Comparison of ENCODE assay signal across 14 cellular contexts in genomic region chr9:34589371-34589655, GRCh38. TPM values are rescaled to one million over a fixed set of nuclear protein-coding genes. Genes with fewer than 3 reads are reported as not detected.
DNase-seq lines count a peak whose midpoint lies in the region; ATAC-seq and TF ChIP-seq lines count a peak whose summit lies in the region.
"Had no signal": no experiment of that assay in that cellular context is flagged by ENCODE, and none has a peak within 500 bp of the region (broad histone marks: within the 10 kb centered on the region; RNA-seq: fewer than 3 reads in every experiment).

No MANE protein-coding gene starts in this region.

- H3K36me3 ChIP-seq in SK-N-SH (replicated peaks in 1 of 2; ENCODE audit: control insufficient read depth in 1 of 2, insufficient read depth in 2 of 2, low read length in 1 of 2) (no peaks in the 10 kb centered on the region), esophagus squamous epithelium (no peaks in the 10 kb centered on the region), neuron (ENCODE audit: insufficient read depth, low read length) (peaks cover 4% of the 10 kb centered on the region), transverse colon (no peaks in the 10 kb centered on the region)

- POLR2A ChIA-PET in SK-N-SH (lab: Yijun Ruan, JAX) = interaction anchor here (0.7 to 1.4 kb wide), 2 partner anchors 18 to 35 kb away, joined by 3 to 9 read pairs; no protein-coding TSS in a partner anchor

- TF ChIP-seq CTCF in SK-N-SH (IDR thresholded peaks at IDR 0.05) (no peak), esophagus squamous epithelium (IDR thresholded peaks at IDR 0.05) (no peak), transverse colon (IDR thresholded peaks at IDR 0.05) (no peak)

- 0 out of 2 replicates have a peak, but pooled peaks cover 4% of the 10 kb centered on the region for H4K20me1 ChIP-seq in SK-N-SH (ENCODE audit: insufficient read depth)

- intact Hi-C loops in esophagus squamous epithelium (cut with DNase I) = loop anchor here (10.0 kb wide), 2 partner anchors 85 to 185 kb away; no protein-coding TSS in a partner anchor
- intact Hi-C loops in transverse colon (cut with DNase I; ENCODE audit: low total_unique reads) = loop anchor here (10.0 kb wide), 1 partner anchor 85 kb away; no protein-coding TSS in a partner anchor

- H2AFZ ChIP-seq in SK-N-SH (ENCODE audit: low read depth) (no peak overlapping the region), neuron (ENCODE audit: low read depth, low read length) (no peak overlapping the region)

- 20% methylated on average over 1 of the region's 38 CpGs for WGBS in SK-N-SH (ENCODE audit: low lambda C conversion rate)
- WGBS in esophagus squamous epithelium, 2 donors = no CpG with 5 or more reads among the region's 38 CpGs
- 7% methylated on average over 22 of the region's 38 CpGs; no CpG with 5 or more reads in 1 of the 2 donors for WGBS in transverse colon (ENCODE audit: low coverage in 1 of 2), 2 donors

- no peak for TF ChIP-seq EP300 in SK-N-SH (IDR thresholded peaks at IDR 0.05; ENCODE audit: borderline replicate concordance in 1 of 2, low read depth in 1 of 2, low read length in 1 of 2)
- no peak for TF ChIP-seq EP300 in transverse colon (IDR thresholded peaks at IDR 0.05; ENCODE audit: low read depth)

- no peak for TF ChIP-seq POLR2A in esophagus squamous epithelium (IDR thresholded peaks at IDR 0.05)
- no peak for TF ChIP-seq POLR2A in transverse colon (IDR thresholded peaks at IDR 0.05)

- no peaks in the 10 kb centered on the region for H3K9me2 ChIP-seq in SK-N-SH

- ATAC-seq in SK-N-SH treated with all-trans-retinoic acid at 6 μM for 48 hours = no peak
- no peak for ATAC-seq in GM21717 (IDR thresholded peaks at IDR 0.05; ENCODE audit: unreplicated experiment)

- H3K4me2 ChIP-seq in SK-N-SH = peak overlapping the region; percentile 25; the same call in 1 of the 2 replicates

- CTCF ChIA-PET in SK-N-SH (lab: Yijun Ruan, JAX) = interaction anchor here (0.8 to 9.8 kb wide), 6 partner anchors 11 to 89 kb away, joined by 3 to 507 read pairs (median 12); no protein-coding TSS in a partner anchor

- H3K9ac ChIP-seq in SK-N-SH = no peak overlapping the region

- H3K9me3 ChIP-seq in SK-N-SH = no peaks in the 10 kb centered on the region
- H3K9me3 ChIP-seq in esophagus squamous epithelium = no peaks in the 10 kb centered on the region
- H3K9me3 ChIP-seq in neuron (ENCODE audit: low read length) = no peaks in the 10 kb centered on the region
- no peaks in the 10 kb centered on the region for H3K9me3 ChIP-seq in transverse colon

- peak overlapping the region in 1 of 2 experiments; percentile 87; a peak in 1 of 4 replicates for H3K27ac ChIP-seq in SK-N-SH (ENCODE audit: low read depth in 2 of 2, low read length in 1 of 2)
- peak overlapping the region in 1 of 4 donors; percentile 55 for H3K27ac ChIP-seq in esophagus squamous epithelium
- no peak overlapping the region for H3K27ac ChIP-seq in transverse colon

- H3K4me3 ChIP-seq in SK-N-SH (ENCODE audit: low read depth in 2 of 2, low read length in 1 of 2) = peak overlapping the region in 1 of 2 experiments; percentile 51; a peak in 2 of 4 replicates
- H3K4me3 ChIP-seq in esophagus squamous epithelium = peak overlapping the region; percentile 43 to 73 (median 56)
- H3K4me3 ChIP-seq in neuron (ENCODE audit: low read length) = peak overlapping the region; percentile 61
- peak overlapping the region in 3 of 4 donors; percentile 38 to 59 (median 41) for H3K4me3 ChIP-seq in transverse colon

- H3K27me3 ChIP-seq in SK-N-SH (ENCODE audit: insufficient read depth) (peaks cover 53% of the 10 kb centered on the region), esophagus squamous epithelium (peaks cover 0 to 100% (median 5%) of the 10 kb centered on the region in 4 donors), neuron (ENCODE audit: insufficient read depth, low read length) (peaks cover 9% of the 10 kb centered on the region), transverse colon (peaks cover 99% of the 10 kb centered on the region)

- in situ Hi-C loops in transverse colon (cut with MboI; ENCODE audit: low pct_ligation_motif_present in 1 of 4, low pct_unique_long_range_greater_than_20kb in 1 of 4, low sequenced_read_pairs in 3 of 4) = no loop called here

- H3K79me2 ChIP-seq in SK-N-SH (ENCODE audit: insufficient read depth) = no peaks in the 10 kb centered on the region

- H3K4me1 ChIP-seq in SK-N-SH (ENCODE audit: control insufficient read depth in 1 of 2, insufficient read depth in 2 of 2, low read depth in 1 of 2, low read length in 1 of 2) = peaks cover 0 to 48% of the 10 kb centered on the region in 2 experiments; a peak in 1 of 4 replicates
- peaks cover 29 to 62% (median 31%) of the 10 kb centered on the region in 3 donors for H3K4me1 ChIP-seq in esophagus squamous epithelium
- peaks cover 65% of the 10 kb centered on the region for H3K4me1 ChIP-seq in neuron (ENCODE audit: insufficient read depth, low read length)
- H3K4me1 ChIP-seq in transverse colon = peaks cover 14 to 50% (median 33%) of the 10 kb centered on the region in 4 donors

- TF ChIP-seq RAD21 in SK-N-SH (IDR thresholded peaks at IDR 0.05; ENCODE audit: low read length) = no peak

- H3F3A ChIP-seq in SK-N-SH (replicated peaks; ENCODE audit: insufficient read depth) = no peaks in the 10 kb centered on the region

- DNase-seq in SK-N-SH (no peak), esophagus squamous epithelium (lab: John Stamatoyannopoulos, UW) (no peak), transverse colon (no peak), KG1 (lab: John Stamatoyannopoulos, UW) (no peak)
- DNase-seq in activated T-cell treated with anti-CD3 and anti-CD28 coated beads, Interleukin-2, amount 50 U/mL, for 48 hours = no peak
- DNase-seq: activated CD4-positive, alpha-beta T cell treated with anti-CD3 and anti-CD28 coated beads, Interleukin-2, amount 50 U/mL, for 48 hours; DMS79; foreskin melanocyte; OCI-M1 had no signal

TF ChIP-seq in SK-N-SH, 30 proteins besides CTCF, POLR2A, EP300 and RAD21:
- TF ChIP-seq USF2 (IDR thresholded peaks at IDR 0.05; ENCODE audit: borderline replicate concordance, low read depth, low read length) = no peak

TF ChIP-seq in SK-N-SH treated with all-trans-retinoic acid at 6 μM for 48 hours, 23 proteins besides CTCF, POLR2A, EP300 and RAD21:
- no peak for TF ChIP-seq ZNF565 (CRISPR knock-in tag; conservative IDR thresholded peaks at IDR 0.05; ENCODE audit: low read depth)
- TF ChIP-seq POU6F1 (CRISPR knock-in tag; IDR thresholded peaks at IDR 0.05; ENCODE audit: borderline replicate concordance, low read depth) = no peak
- no peak for TF ChIP-seq ZFP3 (CRISPR knock-in tag; IDR thresholded peaks at IDR 0.05)
- TF ChIP-seq TOX (CRISPR knock-in tag; IDR thresholded peaks at IDR 0.05; ENCODE audit: borderline replicate concordance) = no peak
- TF ChIP-seq PPARA (CRISPR knock-in tag; IDR thresholded peaks at IDR 0.05; ENCODE audit: borderline replicate concordance) = no peak
- TF ChIP-seq GLIS3 (CRISPR knock-in tag; IDR thresholded peaks at IDR 0.05) = no peak
- no peak for TF ChIP-seq ARNTL (CRISPR knock-in tag; IDR thresholded peaks at IDR 0.05; ENCODE audit: borderline replicate concordance, low read depth)
- no peak for TF ChIP-seq ZNF8 (CRISPR knock-in tag; IDR thresholded peaks at IDR 0.05)
- TF ChIP-seq SNAI2 (CRISPR knock-in tag; IDR thresholded peaks at IDR 0.05) = no peak
- TF ChIP-seq ZNF70 (CRISPR knock-in tag; IDR thresholded peaks at IDR 0.05) = no peak

RNA-seq across cellular contexts. Expression of gene CNTFR, which starts 0.2 kb away (rescaled TPM):
- polyA plus RNA-seq in SK-N-SH (2012; rRNA removed) = 1.8 and 3.7 TPM in 2 replicates
- 2.5 and 5.0 TPM in 2 replicates for polyA plus RNA-seq in SK-N-SH (2012; cell fraction: cytosol; rRNA removed)
- polyA plus RNA-seq in SK-N-SH (2012; cell fraction: nucleus; rRNA removed) = 1.2 and 2.3 TPM in 2 replicates
- total RNA-seq in esophagus squamous epithelium = 1 to 10 TPM in 1 of 4 donors, under 1 TPM in 2, not detected in 1; 0.29 to 4.6 (median 0.40) TPM
- 10 to 100 TPM in 1 of 4 donors, 1 to 10 TPM in 3; 5.2 to 59.1 (median 6.8) TPM for total RNA-seq in transverse colon
- total RNA-seq: A172; T-helper 2 cell treated with Interferon-gamma antibody and Interleukin-4, amounts not matched to agents 100 ng/mL and 5 ng/mL, for 36 hours had no signal

RNA-seq across cellular contexts. Expression of gene RPP25L, which starts 22.6 kb away (rescaled TPM):
- 46.3 and 47.6 TPM in 2 replicates for polyA plus RNA-seq in SK-N-SH (2012; rRNA removed)
- polyA plus RNA-seq in SK-N-SH (2012; cell fraction: cytosol; rRNA removed) = 22.6 and 32.3 TPM in 2 replicates
- 21.7 and 29.2 TPM in 2 replicates for polyA plus RNA-seq in SK-N-SH (2012; cell fraction: nucleus; rRNA removed)
- total RNA-seq in esophagus squamous epithelium (10 to 100 TPM; 25.1 to 37.4 (median 28.0) TPM), transverse colon (10 to 100 TPM in 2 of 4 donors, 1 to 10 TPM in 2; 3.0 to 65.5 (median 22.1) TPM)

RNA-seq across cellular contexts. Expression of gene DCTN3, which starts 31.0 kb away (rescaled TPM):
- polyA plus RNA-seq in SK-N-SH (2012; rRNA removed) = 210 and 300 TPM in 2 replicates
- 232 and 236 TPM in 2 replicates for polyA plus RNA-seq in SK-N-SH (2012; cell fraction: cytosol; rRNA removed)
- polyA plus RNA-seq in SK-N-SH (2012; cell fraction: nucleus; rRNA removed) = 163 and 193 TPM in 2 replicates
- total RNA-seq in esophagus squamous epithelium (100 to 1,000 TPM in 2 of 4 donors, 10 to 100 TPM in 2; 67.1 to 136 (median 103) TPM), transverse colon (10 to 100 TPM; 41.6 to 78.9 (median 54.0) TPM)

RNA-seq across cellular contexts. Expression of gene ARID3C, which starts 39.6 kb away (rescaled TPM):
- polyA plus RNA-seq in SK-N-SH (2012; rRNA removed) = 0.08 and 0.11 TPM in 2 replicates
- polyA plus RNA-seq in SK-N-SH (2012; cell fraction: cytosol; rRNA removed) = 0.09 and 0.13 TPM in 2 replicates
- 0.29 and 0.38 TPM in 2 replicates for polyA plus RNA-seq in SK-N-SH (2012; cell fraction: nucleus; rRNA removed)
- total RNA-seq in esophagus squamous epithelium (not detected), transverse colon (not detected)
- total RNA-seq: A172 had no signal

RNA-seq across cellular contexts. Expression of gene SIGMAR1, which starts 48.3 kb away (rescaled TPM):
- polyA plus RNA-seq in SK-N-SH (2012; rRNA removed) = 73.7 and 79.0 TPM in 2 replicates
- 50.9 and 78.9 TPM in 2 replicates for polyA plus RNA-seq in SK-N-SH (2012; cell fraction: cytosol; rRNA removed)
- 37.3 and 41.3 TPM in 2 replicates for polyA plus RNA-seq in SK-N-SH (2012; cell fraction: nucleus; rRNA removed)
- 100 to 1,000 TPM in 1 of 4 donors, 10 to 100 TPM in 3; 77.4 to 112 (median 88.7) TPM for total RNA-seq in esophagus squamous epithelium
- 100 to 1,000 TPM in 1 of 4 donors, 10 to 100 TPM in 3; 45.6 to 102 (median 62.6) TPM for total RNA-seq in transverse colon
